8 cellular contexts compared by ENCODE assay signal in the genomic region with DNA sequence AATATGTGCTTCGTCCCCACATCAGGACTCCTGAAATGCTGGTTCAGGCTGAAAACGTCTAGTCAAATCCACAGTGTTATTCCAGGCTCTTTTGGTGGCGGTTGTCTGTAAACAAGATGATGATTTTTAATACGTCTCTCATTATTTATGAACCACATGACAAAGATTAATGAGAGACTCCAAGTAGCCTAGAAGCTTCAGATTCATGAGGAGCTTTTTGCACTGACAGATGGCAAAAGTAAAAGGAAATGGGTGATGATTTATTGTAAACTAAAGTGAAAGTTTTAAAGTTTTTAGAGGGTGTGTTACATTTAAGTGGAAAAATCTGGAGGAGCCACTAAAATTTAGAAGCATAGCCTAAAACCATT.
DNase-seq lines count a peak whose midpoint lies in the region; ATAC-seq, FAIRE-seq and TF ChIP-seq lines count a peak whose summit lies in the region.

No MANE protein-coding gene starts in this region.

- intact Hi-C loops in kidney (cut with DNase I), result no loop called here

- H3K9me3 Mint-ChIP-seq in T-helper 1 cell treated with Interleukin-12 subunit alpha and Interleukin-12 subunit beta and Interleukin-4 antibody, amounts not matched to agents 30 μg/mL and 1 μg/mL, for 36 hours, result no peaks in the 10 kb centered on the region
- H3K9me3 Mint-ChIP-seq in activated T-helper 17 cell treated with anti-CD3 and anti-CD28 coated beads, Interleukin-2, amount 50 U/mL, for 72 hours, result no peaks in the 10 kb centered on the region

- no peaks in the 10 kb centered on the region for H3K36me3 ChIP-seq in kidney (ENCODE audit: control insufficient read depth in 1 of 2, insufficient read depth in 2 of 2, low read length in 2 of 2)

- H3K36me3 Mint-ChIP-seq in T-helper 1 cell treated with Interleukin-12 subunit alpha and Interleukin-12 subunit beta and Interleukin-4 antibody, amounts not matched to agents 30 μg/mL and 1 μg/mL, for 36 hours (ENCODE audit: low read depth), result peaks cover 6% of the 10 kb centered on the region
- H3K36me3 Mint-ChIP-seq in activated T-helper 17 cell treated with anti-CD3 and anti-CD28 coated beads, Interleukin-2, amount 50 U/mL, for 72 hours (ENCODE audit: low read depth), result no peaks in the 10 kb centered on the region

- no peak for FAIRE-seq in kidney (lab: Jason Lieb, UNC)

- H3K27me3 Mint-ChIP-seq in T-helper 1 cell treated with Interleukin-12 subunit alpha and Interleukin-12 subunit beta and Interleukin-4 antibody, amounts not matched to agents 30 μg/mL and 1 μg/mL, for 36 hours (ENCODE audit: low read depth), result no peaks in the 10 kb centered on the region
- no peaks in the 10 kb centered on the region for H3K27me3 Mint-ChIP-seq in activated T-helper 17 cell treated with anti-CD3 and anti-CD28 coated beads, Interleukin-2, amount 50 U/mL, for 72 hours

- no peak for TF ChIP-seq CTCF in kidney (IDR thresholded peaks at IDR 0.05; ENCODE audit: borderline replicate concordance, extremely low read depth, insufficient read depth)

- H3K4me3 ChIP-seq in kidney (ENCODE audit: low read length in 2 of 2), result peak overlapping the region; percentile 66 to 77

- no peak for DNase-seq in T-helper 1 cell
- DNase-seq in kidney, result no peak
- DNase-seq in substantia nigra (lab: John Stamatoyannopoulos, UW), result no peak
- no peak for DNase-seq in HuH-7 (ENCODE audit: low spot score)
- no peak for DNase-seq in T-helper 9 cell

- H3K4me3 Mint-ChIP-seq in T-helper 1 cell treated with Interleukin-12 subunit alpha and Interleukin-12 subunit beta and Interleukin-4 antibody, amounts not matched to agents 30 μg/mL and 1 μg/mL, for 36 hours, result peak overlapping the region; percentile 88
- H3K4me3 Mint-ChIP-seq in activated T-helper 17 cell treated with anti-CD3 and anti-CD28 coated beads, Interleukin-2, amount 50 U/mL, for 72 hours, result peak overlapping the region; percentile 90

- H3K9ac ChIP-seq in kidney (ENCODE audit: low read length in 2 of 2), result peak overlapping the region; percentile 52 to 64

- ATAC-seq in activated T-helper 17 cell treated with anti-CD3 and anti-CD28 coated beads, Interleukin-2, amount 50 U/mL, for 72 hours (replicated peaks), result no peak
- ATAC-seq in GM18517 (IDR thresholded peaks at IDR 0.05; ENCODE audit: unreplicated experiment), result no peak

- peaks cover 2 to 13% of the 10 kb centered on the region in 2 donors for H3K4me1 ChIP-seq in kidney (ENCODE audit: control insufficient read depth in 1 of 2, insufficient read depth in 1 of 2, low read depth in 1 of 2, low read length in 2 of 2)

- peak overlapping the region; percentile 93 for H3K27ac Mint-ChIP-seq in T-helper 1 cell treated with Interleukin-12 subunit alpha and Interleukin-12 subunit beta and Interleukin-4 antibody, amounts not matched to agents 30 μg/mL and 1 μg/mL, for 36 hours
- H3K27ac Mint-ChIP-seq in activated T-helper 17 cell treated with anti-CD3 and anti-CD28 coated beads, Interleukin-2, amount 50 U/mL, for 72 hours, result peak overlapping the region; percentile 95

- H3K4me1 Mint-ChIP-seq in T-helper 1 cell treated with Interleukin-12 subunit alpha and Interleukin-12 subunit beta and Interleukin-4 antibody, amounts not matched to agents 30 μg/mL and 1 μg/mL, for 36 hours (ENCODE audit: low read depth), result peaks cover 44% of the 10 kb centered on the region
- peaks cover 30% of the 10 kb centered on the region for H3K4me1 Mint-ChIP-seq in activated T-helper 17 cell treated with anti-CD3 and anti-CD28 coated beads, Interleukin-2, amount 50 U/mL, for 72 hours

- peaks cover 0 to 9% of the 10 kb centered on the region in 2 donors for H3K9me3 ChIP-seq in kidney (ENCODE audit: control insufficient read depth in 1 of 2, low read length in 2 of 2)

- H3K27ac ChIP-seq in kidney (ENCODE audit: low read depth in 2 of 2, low read length in 2 of 2) (peak overlapping the region; percentile 63 to 86), substantia nigra (ENCODE audit: low read depth, low read length, poor library complexity, severe bottlenecking) (peak overlapping the region; percentile 67)
